ENCODE assay signal across 9 cellular contexts in genomic region chr10:92849576-92850090, GRCh38. TPM values are rescaled to one million over a fixed set of nuclear protein-coding genes. Genes with fewer than 3 reads are reported as not detected.
DNase-seq lines count a peak whose midpoint lies in the region; ATAC-seq and TF ChIP-seq lines count a peak whose summit lies in the region.
"Had no signal": no experiment of that assay in that cellular context is flagged by ENCODE, and none has a peak within 500 bp of the region (broad histone marks: within the 10 kb centered on the region; RNA-seq: fewer than 3 reads in every experiment).

No MANE protein-coding gene starts in this region.

- H3K9me3 Mint-ChIP-seq in activated CD8-positive, alpha-beta T cell treated with anti-CD3 and anti-CD28 coated beads for 36 hours, result no peaks in the 10 kb centered on the region

- peak overlapping the region; percentile 96 for H3K4me3 ChIP-seq in right cardiac atrium (ENCODE audit: low read length)
- peak overlapping the region in 1 of 2 donors; percentile 97 for H3K4me3 ChIP-seq in left lung
- H3K4me3 ChIP-seq in testis, result no peak overlapping the region

- H3K9me3 ChIP-seq in right cardiac atrium (ENCODE audit: control insufficient read depth, low read length) (no peaks in the 10 kb centered on the region), left lung (no peaks in the 10 kb centered on the region), testis (no peaks in the 10 kb centered on the region)
- H3K9me3 ChIP-seq: uterus had no signal

- no peaks in the 10 kb centered on the region for H3K36me3 ChIP-seq in left lung
- H3K36me3 ChIP-seq in testis (ENCODE audit: low read depth, missing control alignments), result no peaks in the 10 kb centered on the region
- H3K36me3 ChIP-seq: uterus had no signal

- H3K27ac ChIP-seq in right cardiac atrium (ENCODE audit: low read length) (no peak overlapping the region), left lung (peak overlapping the region in 1 of 2 donors; percentile 91), testis (no peak overlapping the region)

- TF ChIP-seq CTCF in activated CD8-positive, alpha-beta T cell treated with anti-CD3 and anti-CD28 coated beads for 36 hours (IDR thresholded peaks at IDR 0.05), result no peak
- no peak for TF ChIP-seq CTCF in left lung (IDR thresholded peaks at IDR 0.05)
- no peak for TF ChIP-seq CTCF in testis (IDR thresholded peaks at IDR 0.05)

- CTCF ChIA-PET in activated CD8-positive, alpha-beta T cell treated with anti-CD3 and anti-CD28 coated beads for 36 hours (lab: Charles Lee), result interaction anchor here (1.2 to 1.5 kb wide), 3 partner anchors 31 to 114 kb away, joined by 3 to 4 read pairs (median 3); no protein-coding TSS in a partner anchor

- H3K4me3 Mint-ChIP-seq in activated CD8-positive, alpha-beta T cell treated with anti-CD3 and anti-CD28 coated beads for 36 hours, result peak overlapping the region; percentile 77

- no peak for ATAC-seq in right cardiac atrium
- no peak for ATAC-seq in activated CD8-positive, alpha-beta T cell treated with anti-CD3 and anti-CD28 coated beads for 36 hours
- peak; percentile 17 for ATAC-seq in left lung
- no peak for ATAC-seq in left colon

- H3K4me1 ChIP-seq in right cardiac atrium (ENCODE audit: control insufficient read depth, insufficient read depth, low read length) (no peaks in the 10 kb centered on the region), left lung (peaks cover 0 to 42% of the 10 kb centered on the region in 2 donors), testis (no peaks in the 10 kb centered on the region)
- H3K4me1 ChIP-seq: uterus had no signal

- no peak for DNase-seq in right cardiac atrium
- DNase-seq in cardiac septum (ENCODE audit: low spot score), result no peak
- DNase-seq in activated CD8-positive, alpha-beta T cell treated with anti-CD3 and anti-CD28 coated beads for 36 hours, result no peak
- no peak for DNase-seq in left lung
- DNase-seq in germinal center (ENCODE audit: low spot score), result no peak
- DNase-seq in left colon, result no peak
- DNase-seq in T1000 (lab: John Stamatoyannopoulos, UW), result no peak
- DNase-seq in testis, result no peak

- peaks cover 40% of the 10 kb centered on the region for H3K4me1 Mint-ChIP-seq in activated CD8-positive, alpha-beta T cell treated with anti-CD3 and anti-CD28 coated beads for 36 hours (ENCODE audit: low read depth)

- no peaks in the 10 kb centered on the region for H3K27me3 ChIP-seq in right cardiac atrium (ENCODE audit: control insufficient read depth, insufficient read depth)
- no peaks in the 10 kb centered on the region for H3K27me3 ChIP-seq in left lung
- H3K27me3 ChIP-seq in testis, result no peaks in the 10 kb centered on the region
- H3K27me3 ChIP-seq: uterus had no signal

- H3K27ac Mint-ChIP-seq in activated CD8-positive, alpha-beta T cell treated with anti-CD3 and anti-CD28 coated beads for 36 hours, result peak overlapping the region; percentile 78

- no peaks in the 10 kb centered on the region for H3K27me3 Mint-ChIP-seq in activated CD8-positive, alpha-beta T cell treated with anti-CD3 and anti-CD28 coated beads for 36 hours

- intact Hi-C loops in right cardiac atrium (cut with DNase I) (loop anchor here in 2 of 4 donors (5.0 kb wide), 1 partner anchor 33 kb away; no protein-coding TSS in a partner anchor), cardiac septum (cut with DNase I) (loop anchor here (5.0 kb wide), 1 partner anchor 257 kb away; the partner anchor contains the start of gene KIF11), left lung (cut with DNase I) (no loop called here), left colon (cut with DNase I, micrococcal nuclease) (no loop called here), testis (cut with DNase I; ENCODE audit: low total_unique reads) (no loop called here)
- intact Hi-C loops in activated CD8-positive, alpha-beta T cell treated with anti-CD3 and anti-CD28 coated beads for 36 hours (cut with micrococcal nuclease), result loop anchor here (5.0 kb wide), 1 partner anchor 33 kb away; no protein-coding TSS in a partner anchor

- peaks cover 1% of the 10 kb centered on the region for H3K36me3 Mint-ChIP-seq in activated CD8-positive, alpha-beta T cell treated with anti-CD3 and anti-CD28 coated beads for 36 hours (ENCODE audit: low read depth)

- WGBS in right cardiac atrium, result 71% methylated on average over 2 of the region's 2 CpGs
- WGBS in testis, 2 donors, result 40 to 44% methylated on average over 2 of the region's 2 CpGs

- no peak for TF ChIP-seq POLR2A in testis (IDR thresholded peaks at IDR 0.05)

- POLR2A ChIA-PET in activated CD8-positive, alpha-beta T cell treated with anti-CD3 and anti-CD28 coated beads for 36 hours (lab: Charles Lee), result no interaction called here

RNA-seq across cellular contexts. Expression of gene EXOC6, which starts 1.3 kb away (rescaled TPM):
- total RNA-seq in right cardiac atrium (1 to 10 TPM; 6.7 to 9.5 (median 9.0) TPM), cardiac septum (9.9 TPM), left lung (10 to 100 TPM; 19.0 to 24.0 TPM), left colon (10 to 100 TPM; 13.2 to 13.6 TPM), testis (10 to 100 TPM; 28.0 to 38.5 TPM)
- polyA plus RNA-seq in right cardiac atrium (5.7 TPM), testis (ENCODE audit: insufficient read depth, low read depth, low replicate concordance) (13.3 TPM)
- 1 to 10 TPM; 8.8 to 9.5 TPM for total RNA-seq in activated CD8-positive, alpha-beta T cell treated with anti-CD3 and anti-CD28 coated beads for 36 hours

Comparison
In these comparisons a context has a peak if more than half of its experiments do, and no peak if none do; other contexts are left out.
1. intact Hi-C loops: an anchor here in cardiac septum (5.0 kb wide) and activated CD8-positive, alpha-beta T cell treated with anti-CD3 and anti-CD28 coated beads for 36 hours (5.0 kb wide); none called in left lung, left colon and testis.